In the genomic region with DNA sequence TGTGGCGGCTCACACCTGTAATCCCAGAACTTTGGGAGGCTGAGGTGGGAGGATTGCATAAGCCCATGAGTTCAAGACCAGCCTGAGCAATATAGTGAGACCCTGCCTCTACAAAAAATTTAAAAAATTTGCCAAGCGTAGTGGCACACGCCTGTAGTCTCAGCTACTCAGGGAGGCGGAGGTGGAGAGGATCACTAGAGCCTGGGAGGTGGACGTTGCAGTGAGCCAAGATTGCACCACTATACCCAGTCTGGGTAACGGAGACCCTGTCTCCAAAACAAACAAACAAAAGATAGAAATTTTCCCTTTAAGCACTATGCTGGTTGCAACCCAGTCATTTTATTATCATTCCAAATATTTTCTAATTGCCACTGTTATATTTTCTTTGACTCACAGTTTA, we compare ENCODE assay signal across 3 cellular contexts. TPM values are rescaled to one million over a fixed set of nuclear protein-coding genes. Genes with fewer than 3 reads are reported as not detected.
"Had no signal": no experiment of that assay in that cellular context is flagged by ENCODE, and none has a peak within 500 bp of the region (broad histone marks: within the 10 kb centered on the region; RNA-seq: fewer than 3 reads in every experiment).

No MANE protein-coding gene starts in this region.

- H3K4me3 ChIP-seq: GM12878 had no signal

- DNase-seq: GDM1, GF-D8 had no signal

- ATAC-seq: GM12878 had no signal

RNA-seq across cellular contexts. Expression of a gene that starts 56.9 kb away (rescaled TPM):
- polyA plus RNA-seq: GM12878 had no signal
